Comparison of ENCODE assay signal across 19 cellular contexts in genomic region chr3:135023985-135024658, GRCh38.
DNase-seq lines count a peak whose midpoint lies in the region; ATAC-seq and TF ChIP-seq lines count a peak whose summit lies in the region.
"Had no signal": no experiment of that assay in that cellular context is flagged by ENCODE, and none has a peak within 500 bp of the region (broad histone marks: within the 10 kb centered on the region; RNA-seq: fewer than 3 reads in every experiment).

No MANE protein-coding gene starts in this region.

- no peak overlapping the region for H3K27ac Mint-ChIP-seq in activated CD4-positive, alpha-beta T cell treated with anti-CD3 and anti-CD28 coated beads, Interleukin-2, amount 10 ng/mL, durations not matched to agents 24 days and 14 days
- H3K27ac Mint-ChIP-seq: CD14-positive monocyte; IgD-negative memory B cell; stimulated activated naive CD8-positive, alpha-beta T cell treated with anti-CD3 and anti-CD28 coated beads, Interleukin-15, amount 100 ng/mL, for 72 hours had no signal

- intact Hi-C loops in activated CD4-positive, alpha-beta T cell treated with anti-CD3 and anti-CD28 coated beads, Interleukin-2, amount 10 ng/mL, durations not matched to agents 24 days and 14 days (cut with micrococcal nuclease) = no loop called here
- intact Hi-C loops in uterus (cut with DNase I; ENCODE audit: low total_unique reads) = no loop called here

- no peak for TF ChIP-seq POLR2A in uterus (IDR thresholded peaks at IDR 0.05)

- no peak for TF ChIP-seq CTCF in uterus (IDR thresholded peaks at IDR 0.05)

- H3K4me1 Mint-ChIP-seq in activated CD4-positive, alpha-beta T cell treated with anti-CD3 and anti-CD28 coated beads, Interleukin-2, amount 10 ng/mL, durations not matched to agents 24 days and 14 days = no peaks in the 10 kb centered on the region
- H3K4me1 Mint-ChIP-seq: IgD-negative memory B cell; stimulated activated naive CD8-positive, alpha-beta T cell treated with anti-CD3 and anti-CD28 coated beads, Interleukin-15, amount 100 ng/mL, for 72 hours had no signal

- H3K4me1 ChIP-seq in uterus = no peaks in the 10 kb centered on the region
- H3K4me1 ChIP-seq: A549 had no signal

- H3K27me3 Mint-ChIP-seq in activated CD4-positive, alpha-beta T cell treated with anti-CD3 and anti-CD28 coated beads, Interleukin-2, amount 10 ng/mL, durations not matched to agents 24 days and 14 days = no peaks in the 10 kb centered on the region
- H3K27me3 Mint-ChIP-seq: IgD-negative memory B cell; stimulated activated naive CD8-positive, alpha-beta T cell treated with anti-CD3 and anti-CD28 coated beads, Interleukin-15, amount 100 ng/mL, for 72 hours had no signal

- no peak overlapping the region for H3K27ac ChIP-seq in uterus
- H3K27ac ChIP-seq: A549, neutrophil had no signal

- no peaks in the 10 kb centered on the region for H3K27me3 ChIP-seq in uterus
- H3K27me3 ChIP-seq: neutrophil had no signal

- H3K4me3 ChIP-seq in uterus = no peak overlapping the region
- H3K4me3 ChIP-seq: A549 had no signal

- H3K9me3 ChIP-seq in uterus = no peaks in the 10 kb centered on the region
- H3K9me3 ChIP-seq: A549, neutrophil had no signal

- H3K9me3 Mint-ChIP-seq in activated CD4-positive, alpha-beta T cell treated with anti-CD3 and anti-CD28 coated beads, Interleukin-2, amount 10 ng/mL, durations not matched to agents 24 days and 14 days = no peaks in the 10 kb centered on the region
- H3K9me3 Mint-ChIP-seq: IgD-negative memory B cell; stimulated activated naive CD8-positive, alpha-beta T cell treated with anti-CD3 and anti-CD28 coated beads, Interleukin-15, amount 100 ng/mL, for 72 hours had no signal

- DNase-seq in activated CD4-positive, alpha-beta T cell treated with anti-CD3 and anti-CD28 coated beads, Interleukin-2, amount 10 ng/mL, durations not matched to agents 24 days and 14 days = peak; percentile 45
- no peak for DNase-seq in activated CD4-positive, alpha-beta T cell treated with anti-CD3 and anti-CD28 coated beads for 48 hours
- no peak for DNase-seq in stimulated activated naive CD4-positive, alpha-beta T cell (lab: John Stamatoyannopoulos, UW)
- DNase-seq in uterus = no peak
- no peak for DNase-seq in activated CD4-positive, CD25-positive, alpha-beta regulatory T cell treated with anti-CD3 and anti-CD28 coated beads, Interleukin-2, amount 50 U/mL, for 72 hours
- DNase-seq in activated gamma-delta T cell (lab: John Stamatoyannopoulos, UW) = no peak
- DNase-seq: activated naive CD4-positive, alpha-beta T cell; DMS79 treated with DMSO at 0.1 percent for 48 hours; foreskin melanocyte; left colon; retina; stimulated activated naive CD8-positive, alpha-beta T cell treated with anti-CD3 and anti-CD28 coated beads, Interleukin-15, amount 100 ng/mL, for 72 hours had no signal

- H3K36me3 Mint-ChIP-seq in activated CD4-positive, alpha-beta T cell treated with anti-CD3 and anti-CD28 coated beads, Interleukin-2, amount 10 ng/mL, durations not matched to agents 24 days and 14 days (ENCODE audit: low read depth) = no peaks in the 10 kb centered on the region
- H3K36me3 Mint-ChIP-seq: CD14-positive monocyte, IgD-negative memory B cell had no signal

- ATAC-seq in HG02678 (IDR thresholded peaks at IDR 0.05; ENCODE audit: unreplicated experiment) = peak; percentile 92
- ATAC-seq in HG03565 (IDR thresholded peaks at IDR 0.05; ENCODE audit: unreplicated experiment) = peak; percentile 67
- ATAC-seq: A549; activated CD4-positive, CD25-positive, alpha-beta regulatory T cell treated with anti-CD3 and anti-CD28 coated beads, Interleukin-2, amount 50 U/mL, for 24 hours; left colon; stimulated activated naive CD8-positive, alpha-beta T cell treated with anti-CD3 and anti-CD28 coated beads, Interleukin-15, amount 100 ng/mL, for 72 hours had no signal

- no peaks in the 10 kb centered on the region for H3K36me3 ChIP-seq in uterus
- H3K36me3 ChIP-seq: neutrophil had no signal

- no peak overlapping the region for H3K4me3 Mint-ChIP-seq in activated CD4-positive, alpha-beta T cell treated with anti-CD3 and anti-CD28 coated beads, Interleukin-2, amount 10 ng/mL, durations not matched to agents 24 days and 14 days
- H3K4me3 Mint-ChIP-seq: CD14-positive monocyte; IgD-negative memory B cell; stimulated activated naive CD8-positive, alpha-beta T cell treated with anti-CD3 and anti-CD28 coated beads, Interleukin-15, amount 100 ng/mL, for 72 hours had no signal
